In the genomic region with DNA sequence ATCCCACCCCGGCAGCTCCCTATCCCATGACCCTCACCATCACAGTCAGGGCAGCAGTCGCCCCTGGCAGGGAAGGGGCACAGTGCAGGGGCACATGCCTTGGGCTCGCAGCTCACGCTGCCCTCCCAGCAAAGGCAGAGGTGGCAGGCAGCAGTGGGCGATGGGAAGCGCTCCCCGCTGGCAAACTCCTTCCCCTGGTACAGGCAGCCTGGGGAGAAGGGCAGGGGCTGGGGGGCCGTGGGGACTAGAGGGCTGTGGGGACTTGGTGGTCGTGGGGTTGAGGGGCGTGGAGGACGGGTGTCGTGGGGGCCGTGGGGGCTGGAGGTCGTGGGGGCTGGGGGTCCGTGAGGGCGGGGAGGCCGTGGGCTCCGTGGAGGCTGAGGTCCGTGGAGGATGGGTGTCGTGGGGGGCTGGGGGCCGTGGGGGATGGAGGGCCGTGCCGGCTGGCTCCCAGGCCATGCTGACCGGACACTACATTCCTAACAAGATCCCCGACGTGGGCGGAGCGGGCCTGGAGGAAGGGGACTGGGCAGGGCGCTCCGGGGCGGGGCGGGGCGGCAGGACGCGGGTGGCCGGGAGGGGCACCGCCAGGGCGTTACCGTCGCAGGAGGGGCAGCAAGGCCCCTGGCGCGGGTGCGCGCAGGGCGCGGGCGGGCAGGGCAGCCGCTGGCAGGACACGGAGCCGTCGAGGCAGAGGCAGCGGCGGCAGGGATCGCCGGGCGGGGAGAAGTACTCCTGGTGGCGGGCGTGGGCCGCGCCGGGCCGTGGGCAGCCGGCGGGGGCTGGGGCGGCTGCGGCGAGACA, we compare ENCODE assay signal across 8 cellular contexts. TPM values are rescaled to one million over a fixed set of nuclear protein-coding genes. Genes with fewer than 3 reads are reported as not detected.
DNase-seq lines count a peak whose midpoint lies in the region; ATAC-seq and TF ChIP-seq lines count a peak whose summit lies in the region.

No MANE protein-coding gene starts in this region.

- H4K91ac ChIP-seq in trophoblast cell (ENCODE audit: low read depth, low read length), result no peak overlapping the region

- no peak overlapping the region for H3K14ac ChIP-seq in trophoblast cell (ENCODE audit: low read length)

- H3K9me3 ChIP-seq in SJCRH30 (replicated peaks) (no peaks in the 10 kb centered on the region), esophagus muscularis mucosa (no peaks in the 10 kb centered on the region), trophoblast cell (ENCODE audit: insufficient read depth, low read depth, low read length) (peaks cover 24% of the 10 kb centered on the region)

- H3K27ac ChIP-seq in SJCRH30 (no peak overlapping the region), esophagus muscularis mucosa (replicated peaks in 1 of 4) (no peak overlapping the region), trophoblast cell (ENCODE audit: low read depth, low read length) (no peak overlapping the region)

- no peaks in the 10 kb centered on the region for H3K79me2 ChIP-seq in trophoblast cell (ENCODE audit: control insufficient read depth, insufficient read depth, low read length, poor library complexity)

- DNase-seq in GM13977 (ENCODE audit: low spot score), result peak; percentile 38
- DNase-seq in SJCRH30, result no peak
- no peak for DNase-seq in esophagus muscularis mucosa (ENCODE audit: extremely low spot score)
- DNase-seq in trophoblast cell, result peak; percentile 43 to 58
- no peak for DNase-seq in RKO (ENCODE audit: low spot score)

- H2BK120ac ChIP-seq in trophoblast cell (ENCODE audit: insufficient read depth, low read length, poor library complexity), result peak overlapping the region; percentile 5

- no peak overlapping the region for H3K23ac ChIP-seq in trophoblast cell (ENCODE audit: low read length)

- H2BK12ac ChIP-seq in trophoblast cell (ENCODE audit: low read length), result no peak overlapping the region

- no peak for TF ChIP-seq CTCF in GM13977 (IDR thresholded peaks at IDR 0.05; ENCODE audit: extremely low read depth, insufficient read depth, missing control alignments)
- TF ChIP-seq CTCF in esophagus muscularis mucosa (IDR thresholded peaks at IDR 0.05), result no peak

- H3K27me3 ChIP-seq in SJCRH30 (peaks cover 6% of the 10 kb centered on the region; the same call in 1 of the 2 replicates), esophagus muscularis mucosa (peaks cover 0 to 56% (median 12%) of the 10 kb centered on the region in 4 donors), trophoblast cell (ENCODE audit: insufficient read depth, low read length) (peaks cover 13% of the 10 kb centered on the region)

- TF ChIP-seq POLR2A in esophagus muscularis mucosa (IDR thresholded peaks at IDR 0.05; ENCODE audit: low read depth), result no peak

- H3K4me3 ChIP-seq in SJCRH30 (peak overlapping the region; percentile 22), esophagus muscularis mucosa (peak overlapping the region; percentile 38 to 56 (median 42)), trophoblast cell (ENCODE audit: low read depth, low read length) (peak overlapping the region; percentile 66)

- H3K18ac ChIP-seq in trophoblast cell (ENCODE audit: low read length), result no peak overlapping the region

- H2BK5ac ChIP-seq in trophoblast cell (ENCODE audit: low read depth, low read length, poor library complexity), result no peak overlapping the region

- no peak overlapping the region for H2AFZ ChIP-seq in trophoblast cell (ENCODE audit: insufficient read depth, low read length, poor library complexity)

- peak overlapping the region; percentile 56 for H3K4me2 ChIP-seq in trophoblast cell (ENCODE audit: low read length)

- H3K4me1 ChIP-seq in SJCRH30, result no peaks in the 10 kb centered on the region
- peaks cover 0 to 14% (median 10%) of the 10 kb centered on the region in 4 donors for H3K4me1 ChIP-seq in esophagus muscularis mucosa
- H3K4me1 ChIP-seq in trophoblast cell (ENCODE audit: control insufficient read depth in 1 of 2, insufficient read depth in 2 of 2, low read length in 2 of 2), result peaks cover 10 to 14% of the 10 kb centered on the region in 2 experiments

- H4K8ac ChIP-seq in trophoblast cell (ENCODE audit: low read depth, low read length), result no peak overlapping the region

- in situ Hi-C loops in GM13977 (cut with MboI; ENCODE audit: low pct_unique_long_range_greater_than_20kb, low sequenced_read_pairs, unreplicated experiment), result no loop called here

- TF ChIP-seq EP300 in esophagus muscularis mucosa (IDR thresholded peaks at IDR 0.05), result no peak

- no peak for ATAC-seq in GM21528 (IDR thresholded peaks at IDR 0.05; ENCODE audit: low FRiP score, unreplicated experiment)
- ATAC-seq in GM18511 (IDR thresholded peaks at IDR 0.05; ENCODE audit: unreplicated experiment), result no peak
- no peak for ATAC-seq in GM21390 (IDR thresholded peaks at IDR 0.05; ENCODE audit: unreplicated experiment)

- H3K36me3 ChIP-seq in SJCRH30 (no peaks in the 10 kb centered on the region), esophagus muscularis mucosa (no peaks in the 10 kb centered on the region), trophoblast cell (ENCODE audit: control insufficient read depth in 1 of 2, insufficient read depth in 2 of 2, low read length in 2 of 2) (no peaks in the 10 kb centered on the region)

- peak overlapping the region; percentile 6 for H4K12ac ChIP-seq in trophoblast cell (ENCODE audit: low read depth, low read length)

- H3K4ac ChIP-seq in trophoblast cell (ENCODE audit: low read depth, low read length), result no peak overlapping the region

- intact Hi-C loops in esophagus muscularis mucosa (cut with DNase I), result no loop called here

- H2AK5ac ChIP-seq in trophoblast cell (ENCODE audit: low read length), result no peak overlapping the region

- H3K79me1 ChIP-seq in trophoblast cell (ENCODE audit: low read length), result no peaks in the 10 kb centered on the region

- H3K9ac ChIP-seq in trophoblast cell (ENCODE audit: low read length), result no peak overlapping the region

- 51% methylated on average over 14 of the region's 67 CpGs for WGBS in esophagus muscularis mucosa
- no CpG with 5 or more reads among the region's 67 CpGs for WGBS in trophoblast cell (ENCODE audit: extremely low coverage, insufficient coverage, insufficient read length)

RNA-seq across cellular contexts. Expression of gene KCP, which starts 20.0 kb away (rescaled TPM):
- 0.20 and 0.38 TPM in 2 replicates for total RNA-seq in SJCRH30 (2014; rRNA removed; shearing (Covaris generic))
- under 1 TPM in 3 of 4 donors, not detected in 1; 0.13 to 0.66 (median 0.29) TPM for total RNA-seq in esophagus muscularis mucosa
- 0.41 and 0.42 TPM in 2 replicates for polyA plus RNA-seq in trophoblast cell (2013)

RNA-seq across cellular contexts. Expression of gene ATP6V1F, which starts 27.9 kb away (rescaled TPM):
- total RNA-seq in SJCRH30 (2014; rRNA removed; shearing (Covaris generic)), result 95.8 and 115 TPM in 2 replicates
- 100 to 1,000 TPM in 2 of 4 donors, 10 to 100 TPM in 2; 74.3 to 108 (median 91.9) TPM for total RNA-seq in esophagus muscularis mucosa
- polyA plus RNA-seq in trophoblast cell (2013), result 282 and 295 TPM in 2 replicates

RNA-seq across cellular contexts. Expression of gene IRF5, which starts 47.2 kb away (rescaled TPM):
- 0.08 and 0.16 TPM in 2 replicates for total RNA-seq in SJCRH30 (2014; rRNA removed; shearing (Covaris generic))
- total RNA-seq in esophagus muscularis mucosa, result 10 to 100 TPM in 1 of 4 donors, 1 to 10 TPM in 3; 7.6 to 14.5 (median 8.6) TPM
- polyA plus RNA-seq in trophoblast cell (2013), result 0.56 and 0.66 TPM in 2 replicates

Comparison
In these comparisons a context has a peak if more than half of its experiments do, and no peak if none do; other contexts are left out.
1. DNase-seq: peak in GM13977 (single experiment) and trophoblast cell (2 of 2); none in SJCRH30 (0 of 2), esophagus muscularis mucosa (single experiment) and RKO (single experiment).
2. Peak in every context shown above with its lines, with median percentiles within 50 percentile points of each other: H3K4me3 ChIP-seq.